Comparison of ENCODE assay signal across 9 cellular contexts in the genomic region with DNA sequence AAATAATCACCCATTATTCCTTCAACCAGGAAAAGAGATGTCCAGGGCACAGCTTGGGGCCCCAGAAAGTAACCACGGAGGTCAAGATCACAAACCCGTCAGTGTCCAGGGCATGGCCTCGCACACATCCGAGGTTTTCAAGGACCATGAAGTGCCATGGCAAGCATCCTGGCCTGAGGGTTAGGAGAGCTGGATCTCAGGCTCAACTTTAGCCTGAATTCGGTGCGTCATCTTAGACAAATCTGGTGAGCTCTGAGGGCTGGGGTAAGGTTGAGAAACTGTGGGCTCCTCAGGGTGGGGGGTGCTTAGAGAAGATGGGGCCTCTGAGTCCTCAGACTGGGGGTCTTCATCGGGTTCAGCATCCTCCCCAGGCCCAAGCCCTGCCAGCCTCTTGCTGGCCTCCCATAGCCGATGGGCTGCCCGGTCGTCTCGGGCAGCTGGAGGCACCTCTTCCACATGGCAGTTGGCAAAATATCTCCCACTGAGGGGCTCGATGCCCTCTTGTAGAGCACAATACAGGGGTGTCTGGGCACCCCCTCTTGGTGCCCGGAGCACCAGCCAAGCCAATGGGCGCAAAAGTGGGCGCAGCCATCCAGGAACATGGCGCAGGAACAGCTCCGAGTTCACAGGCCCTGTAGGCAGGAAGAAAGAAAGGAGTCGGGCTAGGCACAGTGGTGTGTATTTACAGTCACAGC. TPM values are rescaled to one million over a fixed set of nuclear protein-coding genes. Genes with fewer than 3 reads are reported as not detected.
DNase-seq lines count a peak whose midpoint lies in the region; ATAC-seq and TF ChIP-seq lines count a peak whose summit lies in the region.
"Had no signal": no experiment of that assay in that cellular context is flagged by ENCODE, and none has a peak within 500 bp of the region (broad histone marks: within the 10 kb centered on the region; RNA-seq: fewer than 3 reads in every experiment).

No MANE protein-coding gene starts in this region.

- CTCF ChIA-PET in SK-N-SH (lab: Yijun Ruan, JAX), result interaction anchor here (0.7 to 9.0 kb wide), 13 partner anchors 10 to 218 kb away, joined by 3 to 95 read pairs (median 4); partner anchors contain the start of genes FAM222B and TLCD1
- CTCF ChIA-PET in activated CD8-positive, alpha-beta T cell treated with anti-CD3 and anti-CD28 coated beads for 36 hours (lab: Charles Lee), result interaction anchor here (0.5 to 9.3 kb wide), 13 partner anchors 11 to 172 kb away, joined by 3 to 61 read pairs (median 3); partner anchors contain the start of gene TLCD1

- H3K9me3 Mint-ChIP-seq in activated CD8-positive, alpha-beta T cell treated with anti-CD3 and anti-CD28 coated beads for 36 hours, result no peaks in the 10 kb centered on the region

- peaks cover 54% of the 10 kb centered on the region for H3K79me2 ChIP-seq in SK-N-SH (ENCODE audit: insufficient read depth)

- DNase-seq in SK-N-SH (no peak), stomach (no peak), NK-92 (lab: John Stamatoyannopoulos, UW; ENCODE audit: unreplicated experiment) (no peak), SHP77 treated with DMSO at 0.1 percent for 48 hours (lab: John Stamatoyannopoulos, UW) (no peak)
- no peak for DNase-seq in activated CD8-positive, alpha-beta T cell treated with anti-CD3 and anti-CD28 coated beads for 36 hours
- DNase-seq: NCI-H1048 had no signal

- peak overlapping the region; percentile 94 for H3K4me3 Mint-ChIP-seq in activated CD8-positive, alpha-beta T cell treated with anti-CD3 and anti-CD28 coated beads for 36 hours

- H3K27ac Mint-ChIP-seq in activated CD8-positive, alpha-beta T cell treated with anti-CD3 and anti-CD28 coated beads for 36 hours, result peak overlapping the region; percentile 93

- WGBS in SK-N-SH (ENCODE audit: low lambda C conversion rate), result 78% methylated on average over 18 of the region's 18 CpGs
- WGBS in stomach, 5 donors, result 76 to 81% (median 80%) methylated on average over 17 to 18 of the region's 18 CpGs

- H3K4me2 ChIP-seq in SK-N-SH, result peak overlapping the region; percentile 99

- H3K9me2 ChIP-seq in SK-N-SH, result no peaks in the 10 kb centered on the region

- ATAC-seq in SK-N-SH treated with all-trans-retinoic acid at 6 μM for 48 hours (no peak), HG03039 (IDR thresholded peaks at IDR 0.05; ENCODE audit: unreplicated experiment) (no peak)
- no peak for ATAC-seq in activated CD8-positive, alpha-beta T cell treated with anti-CD3 and anti-CD28 coated beads for 36 hours

- no peak for TF ChIP-seq EP300 in SK-N-SH (IDR thresholded peaks at IDR 0.05; ENCODE audit: borderline replicate concordance in 1 of 2, low read depth in 1 of 2, low read length in 1 of 2)
- no peak for TF ChIP-seq EP300 in stomach (IDR thresholded peaks at IDR 0.05)

- H3K4me1 Mint-ChIP-seq in activated CD8-positive, alpha-beta T cell treated with anti-CD3 and anti-CD28 coated beads for 36 hours (ENCODE audit: low read depth), result peaks cover 54% of the 10 kb centered on the region

- peaks cover 41% of the 10 kb centered on the region for H3K36me3 Mint-ChIP-seq in activated CD8-positive, alpha-beta T cell treated with anti-CD3 and anti-CD28 coated beads for 36 hours (ENCODE audit: low read depth)

- H3K27ac ChIP-seq in SK-N-SH (ENCODE audit: low read depth in 2 of 2, low read length in 1 of 2) (peak overlapping the region in 1 of 2 experiments; percentile 85; a peak in 1 of 4 replicates), iPS-20b (ENCODE audit: low read length) (peak overlapping the region; percentile 10), stomach (peak overlapping the region; percentile 91 to 97 (median 95))

- H3K4me1 ChIP-seq in SK-N-SH (ENCODE audit: control insufficient read depth in 1 of 2, insufficient read depth in 2 of 2, low read depth in 1 of 2, low read length in 1 of 2) (peaks cover 9 to 25% of the 10 kb centered on the region in 2 experiments; a peak in 2 of 4 replicates), iPS-20b (ENCODE audit: insufficient read depth, low read length) (peaks cover 15% of the 10 kb centered on the region), stomach (peaks cover 24 to 68% (median 50%) of the 10 kb centered on the region in 4 donors)

- peak overlapping the region; percentile 77 for H3K9ac ChIP-seq in SK-N-SH
- peak overlapping the region; percentile 93; the same call in 1 of the 2 replicates for H3K9ac ChIP-seq in iPS-20b (ENCODE audit: low read depth, low read length)

- TF ChIP-seq RAD21 in SK-N-SH (IDR thresholded peaks at IDR 0.05; ENCODE audit: low read length), result no peak

- TF ChIP-seq CTCF in SK-N-SH (IDR thresholded peaks at IDR 0.05), result no peak
- TF ChIP-seq CTCF in activated CD8-positive, alpha-beta T cell treated with anti-CD3 and anti-CD28 coated beads for 36 hours (IDR thresholded peaks at IDR 0.05), result no peak
- TF ChIP-seq CTCF in stomach (IDR thresholded peaks at IDR 0.05), result no peak

- POLR2A ChIA-PET in SK-N-SH (lab: Yijun Ruan, JAX), result interaction anchor here (0.5 to 2.0 kb wide), 7 partner anchors 8 to 171 kb away, joined by 3 to 7 read pairs (median 4); partner anchors contain the start of gene PHF12
- POLR2A ChIA-PET in activated CD8-positive, alpha-beta T cell treated with anti-CD3 and anti-CD28 coated beads for 36 hours (lab: Charles Lee), result interaction anchor here (0.9 to 2.2 kb wide), 14 partner anchors 9 to 246 kb away, joined by 3 to 12 read pairs (median 4); partner anchors contain the start of gene RPL23A

- TF ChIP-seq POLR2A in stomach (IDR thresholded peaks at IDR 0.05), result no peak

- H3K27me3 ChIP-seq in SK-N-SH (ENCODE audit: insufficient read depth) (no peaks in the 10 kb centered on the region), iPS-20b (ENCODE audit: insufficient read depth, low read length) (peaks cover 6% of the 10 kb centered on the region; the same call in 1 of the 2 replicates), stomach (no peaks in the 10 kb centered on the region)

- H3K36me3 ChIP-seq in SK-N-SH (replicated peaks in 1 of 2; ENCODE audit: control insufficient read depth in 1 of 2, insufficient read depth in 2 of 2, low read length in 1 of 2), result no peaks in the 10 kb centered on the region
- peaks cover 13% of the 10 kb centered on the region; the same call in 1 of the 2 replicates for H3K36me3 ChIP-seq in iPS-20b (ENCODE audit: insufficient read depth, low read depth, low read length)
- no peaks in the 10 kb centered on the region for H3K36me3 ChIP-seq in stomach

- H2AFZ ChIP-seq in SK-N-SH (ENCODE audit: low read depth), result peak overlapping the region; percentile 93

- no peaks in the 10 kb centered on the region for H3K27me3 Mint-ChIP-seq in activated CD8-positive, alpha-beta T cell treated with anti-CD3 and anti-CD28 coated beads for 36 hours

- H3K4me3 ChIP-seq in SK-N-SH (ENCODE audit: low read depth in 2 of 2, low read length in 1 of 2), result peak overlapping the region; percentile 76 to 98; a peak in 2 of 4 replicates
- H3K4me3 ChIP-seq in iPS-20b (ENCODE audit: low read length), result peak overlapping the region; percentile 79; the same call in 1 of the 2 replicates
- H3K4me3 ChIP-seq in stomach, result peak overlapping the region; percentile 90 to 98 (median 92)

- no peaks in the 10 kb centered on the region for H3K9me3 ChIP-seq in SK-N-SH
- H3K9me3 ChIP-seq in iPS-20b (ENCODE audit: insufficient read depth, low read depth, low read length), result no peaks in the 10 kb centered on the region
- no peaks in the 10 kb centered on the region for H3K9me3 ChIP-seq in stomach

- H3F3A ChIP-seq in SK-N-SH (replicated peaks; ENCODE audit: insufficient read depth), result peaks cover 24% of the 10 kb centered on the region

- no peaks in the 10 kb centered on the region for H4K20me1 ChIP-seq in SK-N-SH (ENCODE audit: insufficient read depth)

- intact Hi-C loops in activated CD8-positive, alpha-beta T cell treated with anti-CD3 and anti-CD28 coated beads for 36 hours (cut with micrococcal nuclease), result no loop called here
- intact Hi-C loops in stomach (cut with DNase I; ENCODE audit: low total_unique reads), result no loop called here

TF ChIP-seq in SK-N-SH, 30 proteins besides CTCF, POLR2A, EP300 and RAD21 (continues in another document):
- TF ChIP-seq NFIC (IDR thresholded peaks at IDR 0.05; ENCODE audit: borderline replicate concordance) (no peak), FOXJ3 (CRISPR knock-in tag; IDR thresholded peaks at IDR 0.05) (no peak)

TF ChIP-seq in SK-N-SH treated with all-trans-retinoic acid at 6 μM for 48 hours, 23 proteins besides CTCF, POLR2A, EP300 and RAD21 (continues in another document):
- no peak for TF ChIP-seq ZFP3 (CRISPR knock-in tag; IDR thresholded peaks at IDR 0.05)
- TF ChIP-seq SNAI2 (CRISPR knock-in tag; IDR thresholded peaks at IDR 0.05), result no peak

RNA-seq across cellular contexts. Expression of gene FLOT2, which starts 0.9 kb away (rescaled TPM):
- 89.8 and 105 TPM in 2 replicates for polyA plus RNA-seq in SK-N-SH (2012; rRNA removed)
- 71.5 and 96.6 TPM in 2 replicates for polyA plus RNA-seq in SK-N-SH (2012; cell fraction: cytosol; rRNA removed)
- 73.5 and 91.2 TPM in 2 replicates for polyA plus RNA-seq in SK-N-SH (2012; cell fraction: nucleus; rRNA removed)
- 10 to 100 TPM; 59.7 to 60.1 TPM for total RNA-seq in activated CD8-positive, alpha-beta T cell treated with anti-CD3 and anti-CD28 coated beads for 36 hours
- total RNA-seq in stomach, result 10 to 100 TPM; 19.5 to 80.5 (median 42.4) TPM
- polyA plus RNA-seq in stomach, result 10 to 100 TPM; 32.1 to 43.2 (median 37.0) TPM

RNA-seq across cellular contexts. Expression of gene DHRS13, which starts 4.5 kb away (rescaled TPM):
- polyA plus RNA-seq in SK-N-SH (2012; rRNA removed) (7.4 and 7.6 TPM in 2 replicates), stomach (10 to 100 TPM in 1 of 3 donors, 1 to 10 TPM in 2; 4.4 to 13.4 (median 6.0) TPM)
- polyA plus RNA-seq in SK-N-SH (2012; cell fraction: cytosol; rRNA removed), result 6.3 and 7.5 TPM in 2 replicates
- polyA plus RNA-seq in SK-N-SH (2012; cell fraction: nucleus; rRNA removed), result 5.2 and 7.9 TPM in 2 replicates
- 10 to 100 TPM; 37.3 to 38.2 TPM for total RNA-seq in activated CD8-positive, alpha-beta T cell treated with anti-CD3 and anti-CD28 coated beads for 36 hours
- 10 to 100 TPM in 2 of 5 donors, 1 to 10 TPM in 2, not detected in 1; 6.4 to 33.5 (median 9.3) TPM for total RNA-seq in stomach

RNA-seq across cellular contexts. Expression of gene ERAL1, which starts 43.6 kb away (rescaled TPM):
- polyA plus RNA-seq in SK-N-SH (2012; rRNA removed) (57.3 and 66.1 TPM in 2 replicates), stomach (10 to 100 TPM; 36.7 to 50.3 (median 42.6) TPM)
- 36.8 and 46.7 TPM in 2 replicates for polyA plus RNA-seq in SK-N-SH (2012; cell fraction: cytosol; rRNA removed)
- polyA plus RNA-seq in SK-N-SH (2012; cell fraction: nucleus; rRNA removed), result 86.2 and 87.2 TPM in 2 replicates
- total RNA-seq in activated CD8-positive, alpha-beta T cell treated with anti-CD3 and anti-CD28 coated beads for 36 hours, result 10 to 100 TPM; 58.2 to 60.0 TPM
- 10 to 100 TPM; 23.1 to 97.0 (median 60.0) TPM for total RNA-seq in stomach

RNA-seq across cellular contexts. Expression of gene PHF12, which starts 52.9 kb away (rescaled TPM):
- polyA plus RNA-seq in SK-N-SH (2012; rRNA removed), result 17.8 and 24.0 TPM in 2 replicates
- polyA plus RNA-seq in SK-N-SH (2012; cell fraction: cytosol; rRNA removed), result 12.2 and 17.3 TPM in 2 replicates
- 53.0 and 68.5 TPM in 2 replicates for polyA plus RNA-seq in SK-N-SH (2012; cell fraction: nucleus; rRNA removed)
- 10 to 100 TPM; 45.7 to 52.6 TPM for total RNA-seq in activated CD8-positive, alpha-beta T cell treated with anti-CD3 and anti-CD28 coated beads for 36 hours
- 100 to 1,000 TPM in 1 of 5 donors, 10 to 100 TPM in 4; 23.2 to 206 (median 48.5) TPM for total RNA-seq in stomach
- polyA plus RNA-seq in stomach, result 1 to 10 TPM; 8.3 to 9.8 (median 8.6) TPM

RNA-seq across cellular contexts. Expression of gene FAM222B, which starts 55.8 kb away (rescaled TPM):
- polyA plus RNA-seq in SK-N-SH (2012; rRNA removed), result 5.8 and 9.0 TPM in 2 replicates
- 6.1 and 8.9 TPM in 2 replicates for polyA plus RNA-seq in SK-N-SH (2012; cell fraction: cytosol; rRNA removed)
- 13.8 and 16.5 TPM in 2 replicates for polyA plus RNA-seq in SK-N-SH (2012; cell fraction: nucleus; rRNA removed)
- 10 to 100 TPM; 14.7 to 15.2 TPM for total RNA-seq in activated CD8-positive, alpha-beta T cell treated with anti-CD3 and anti-CD28 coated beads for 36 hours
- 10 to 100 TPM in 3 of 5 donors, 1 to 10 TPM in 2; 5.5 to 29.6 (median 14.0) TPM for total RNA-seq in stomach
- polyA plus RNA-seq in stomach, result 1 to 10 TPM; 4.4 to 8.3 (median 6.6) TPM
